7 cellular contexts compared by ENCODE assay signal in the genomic region with DNA sequence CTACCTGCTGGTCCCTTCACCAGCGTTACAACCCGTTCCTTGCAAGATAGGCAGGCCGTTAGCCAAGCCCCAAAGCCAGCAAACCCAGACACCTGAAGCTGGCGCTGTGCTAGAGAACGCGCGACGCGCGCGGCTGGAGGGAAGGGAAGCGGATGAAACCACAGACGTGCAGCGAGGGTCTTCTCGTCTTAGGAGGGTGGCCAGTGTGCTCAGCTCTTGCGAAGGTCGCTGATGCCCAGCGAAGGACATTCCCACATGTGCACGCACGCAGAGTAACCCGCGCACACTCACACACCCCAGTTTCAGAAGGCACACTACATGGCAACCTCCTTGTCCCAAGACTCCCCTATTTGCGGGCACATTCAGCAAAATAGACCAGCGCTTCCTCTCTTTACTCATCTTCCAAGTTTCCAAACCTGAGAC.
DNase-seq lines count a peak whose midpoint lies in the region.

No MANE protein-coding gene starts in this region.

- H3K27me3 ChIP-seq in HUES48 (ENCODE audit: control insufficient read depth, insufficient read depth, low read length) (peaks cover 45% of the 10 kb centered on the region), adipocyte (replicated peaks; ENCODE audit: control insufficient read depth, insufficient read depth, low read length) (peaks cover 18% of the 10 kb centered on the region)

- H3K4me3 ChIP-seq in HUES48 (ENCODE audit: low read depth, low read length) (peak overlapping the region; percentile 85), adipocyte (ENCODE audit: low read length) (peak overlapping the region; percentile 80), skin epidermis (peak overlapping the region; percentile 20 to 42 (median 35))

- H3K9ac ChIP-seq in HUES48 (ENCODE audit: low read depth, low read length) (no peak overlapping the region), adipocyte (ENCODE audit: low read length) (no peak overlapping the region)

- peaks cover 11% of the 10 kb centered on the region for H3K4me1 ChIP-seq in HUES48 (ENCODE audit: control insufficient read depth, insufficient read depth, low read length)
- peaks cover 22% of the 10 kb centered on the region for H3K4me1 ChIP-seq in adipocyte (ENCODE audit: control insufficient read depth, insufficient read depth, low read length)

- no peaks in the 10 kb centered on the region for H3K36me3 ChIP-seq in HUES48 (ENCODE audit: control insufficient read depth, insufficient read depth, low read length)
- no peaks in the 10 kb centered on the region for H3K36me3 ChIP-seq in adipocyte (ENCODE audit: control insufficient read depth, insufficient read depth, low read length, severe bottlenecking)

- DNase-seq in adipocyte (ENCODE audit: low read depth) (no peak), iPS-NIHi11 (ENCODE audit: low spot score) (peak; percentile 27), DMS153 treated with DMSO at 0.1 percent for 48 hours (lab: John Stamatoyannopoulos, UW; ENCODE audit: unreplicated experiment) (no peak)
- DNase-seq in stimulated activated CD4-positive, alpha-beta T cell treated with anti-CD3 and anti-CD28 coated beads, Interleukin-4, amount 100 ng/mL, for 4 hours: no peak
- DNase-seq in activated effector memory CD4-positive, alpha-beta T cell treated with Interleukin-2 at 50 U/mL for 16 hours: no peak

- H3K9me3 ChIP-seq in HUES48 (ENCODE audit: control insufficient read depth, insufficient read depth, low read length): no peaks in the 10 kb centered on the region
- no peaks in the 10 kb centered on the region for H3K9me3 ChIP-seq in adipocyte (ENCODE audit: control insufficient read depth, low read length)

- no peak overlapping the region for H3K27ac ChIP-seq in HUES48 (ENCODE audit: low read depth, low read length)
- H3K27ac ChIP-seq in skin epidermis: peak overlapping the region in 2 of 21 experiments; percentile 2 to 33

Comparison
In these comparisons a context has a peak if more than half of its experiments do, and no peak if none do; other contexts are left out.
1. H3K4me3 ChIP-seq: peak in every context shown above with its lines; median percentile 85 in HUES48; 80 in adipocyte; 35 in skin epidermis.